Comparison of ENCODE assay signal across 1 cellular context in genomic region chr17:58865301-58865700, GRCh38.
A peak's percentile ranks its signal among the peaks of the same experiment; 100 is the strongest.
TF ChIP-seq lines count a peak whose summit lies in the region.

No MANE protein-coding gene starts in this region.

TF ChIP-seq in H1, 55 proteins besides CTCF, POLR2A, EP300 and RAD21:
- 0 out of 2 replicates have a peak, but pooled peaks have one; percentile 16 for TF ChIP-seq CEBPB (IDR thresholded peaks at IDR 0.05; ENCODE audit: low read depth, low read length)
- TF ChIP-seq, protein P1, sequence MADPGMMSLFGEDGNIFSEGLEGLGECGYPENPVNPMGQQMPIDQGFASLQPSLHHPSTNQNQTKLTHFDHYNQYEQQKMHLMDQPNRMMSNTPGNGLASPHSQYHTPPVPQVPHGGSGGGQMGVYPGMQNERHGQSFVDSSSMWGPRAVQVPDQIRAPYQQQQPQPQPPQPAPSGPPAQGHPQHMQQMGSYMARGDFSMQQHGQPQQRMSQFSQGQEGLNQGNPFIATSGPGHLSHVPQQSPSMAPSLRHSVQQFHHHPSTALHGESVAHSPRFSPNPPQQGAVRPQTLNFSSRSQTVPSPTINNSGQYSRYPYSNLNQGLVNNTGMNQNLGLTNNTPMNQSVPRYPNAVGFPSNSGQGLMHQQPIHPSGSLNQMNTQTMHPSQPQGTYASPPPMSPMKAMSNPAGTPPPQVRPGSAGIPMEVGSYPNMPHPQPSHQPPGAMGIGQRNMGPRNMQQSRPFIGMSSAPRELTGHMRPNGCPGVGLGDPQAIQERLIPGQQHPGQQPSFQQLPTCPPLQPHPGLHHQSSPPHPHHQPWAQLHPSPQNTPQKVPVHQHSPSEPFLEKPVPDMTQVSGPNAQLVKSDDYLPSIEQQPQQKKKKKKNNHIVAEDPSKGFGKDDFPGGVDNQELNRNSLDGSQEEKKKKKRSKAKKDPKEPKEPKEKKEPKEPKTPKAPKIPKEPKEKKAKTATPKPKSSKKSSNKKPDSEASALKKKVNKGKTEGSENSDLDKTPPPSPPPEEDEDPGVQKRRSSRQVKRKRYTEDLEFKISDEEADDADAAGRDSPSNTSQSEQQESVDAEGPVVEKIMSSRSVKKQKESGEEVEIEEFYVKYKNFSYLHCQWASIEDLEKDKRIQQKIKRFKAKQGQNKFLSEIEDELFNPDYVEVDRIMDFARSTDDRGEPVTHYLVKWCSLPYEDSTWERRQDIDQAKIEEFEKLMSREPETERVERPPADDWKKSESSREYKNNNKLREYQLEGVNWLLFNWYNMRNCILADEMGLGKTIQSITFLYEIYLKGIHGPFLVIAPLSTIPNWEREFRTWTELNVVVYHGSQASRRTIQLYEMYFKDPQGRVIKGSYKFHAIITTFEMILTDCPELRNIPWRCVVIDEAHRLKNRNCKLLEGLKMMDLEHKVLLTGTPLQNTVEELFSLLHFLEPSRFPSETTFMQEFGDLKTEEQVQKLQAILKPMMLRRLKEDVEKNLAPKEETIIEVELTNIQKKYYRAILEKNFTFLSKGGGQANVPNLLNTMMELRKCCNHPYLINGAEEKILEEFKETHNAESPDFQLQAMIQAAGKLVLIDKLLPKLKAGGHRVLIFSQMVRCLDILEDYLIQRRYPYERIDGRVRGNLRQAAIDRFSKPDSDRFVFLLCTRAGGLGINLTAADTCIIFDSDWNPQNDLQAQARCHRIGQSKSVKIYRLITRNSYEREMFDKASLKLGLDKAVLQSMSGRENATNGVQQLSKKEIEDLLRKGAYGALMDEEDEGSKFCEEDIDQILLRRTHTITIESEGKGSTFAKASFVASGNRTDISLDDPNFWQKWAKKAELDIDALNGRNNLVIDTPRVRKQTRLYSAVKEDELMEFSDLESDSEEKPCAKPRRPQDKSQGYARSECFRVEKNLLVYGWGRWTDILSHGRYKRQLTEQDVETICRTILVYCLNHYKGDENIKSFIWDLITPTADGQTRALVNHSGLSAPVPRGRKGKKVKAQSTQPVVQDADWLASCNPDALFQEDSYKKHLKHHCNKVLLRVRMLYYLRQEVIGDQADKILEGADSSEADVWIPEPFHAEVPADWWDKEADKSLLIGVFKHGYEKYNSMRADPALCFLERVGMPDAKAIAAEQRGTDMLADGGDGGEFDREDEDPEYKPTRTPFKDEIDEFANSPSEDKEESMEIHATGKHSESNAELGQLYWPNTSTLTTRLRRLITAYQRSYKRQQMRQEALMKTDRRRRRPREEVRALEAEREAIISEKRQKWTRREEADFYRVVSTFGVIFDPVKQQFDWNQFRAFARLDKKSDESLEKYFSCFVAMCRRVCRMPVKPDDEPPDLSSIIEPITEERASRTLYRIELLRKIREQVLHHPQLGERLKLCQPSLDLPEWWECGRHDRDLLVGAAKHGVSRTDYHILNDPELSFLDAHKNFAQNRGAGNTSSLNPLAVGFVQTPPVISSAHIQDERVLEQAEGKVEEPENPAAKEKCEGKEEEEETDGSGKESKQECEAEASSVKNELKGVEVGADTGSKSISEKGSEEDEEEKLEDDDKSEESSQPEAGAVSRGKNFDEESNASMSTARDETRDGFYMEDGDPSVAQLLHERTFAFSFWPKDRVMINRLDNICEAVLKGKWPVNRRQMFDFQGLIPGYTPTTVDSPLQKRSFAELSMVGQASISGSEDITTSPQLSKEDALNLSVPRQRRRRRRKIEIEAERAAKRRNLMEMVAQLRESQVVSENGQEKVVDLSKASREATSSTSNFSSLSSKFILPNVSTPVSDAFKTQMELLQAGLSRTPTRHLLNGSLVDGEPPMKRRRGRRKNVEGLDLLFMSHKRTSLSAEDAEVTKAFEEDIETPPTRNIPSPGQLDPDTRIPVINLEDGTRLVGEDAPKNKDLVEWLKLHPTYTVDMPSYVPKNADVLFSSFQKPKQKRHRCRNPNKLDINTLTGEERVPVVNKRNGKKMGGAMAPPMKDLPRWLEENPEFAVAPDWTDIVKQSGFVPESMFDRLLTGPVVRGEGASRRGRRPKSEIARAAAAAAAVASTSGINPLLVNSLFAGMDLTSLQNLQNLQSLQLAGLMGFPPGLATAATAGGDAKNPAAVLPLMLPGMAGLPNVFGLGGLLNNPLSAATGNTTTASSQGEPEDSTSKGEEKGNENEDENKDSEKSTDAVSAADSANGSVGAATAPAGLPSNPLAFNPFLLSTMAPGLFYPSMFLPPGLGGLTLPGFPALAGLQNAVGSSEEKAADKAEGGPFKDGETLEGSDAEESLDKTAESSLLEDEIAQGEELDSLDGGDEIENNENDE (IDR thresholded peaks at IDR 0.05; ENCODE audit: insufficient replicate concordance, low read length) = no peak
